ENCODE assay signal across 8 cellular contexts in the genomic region with DNA sequence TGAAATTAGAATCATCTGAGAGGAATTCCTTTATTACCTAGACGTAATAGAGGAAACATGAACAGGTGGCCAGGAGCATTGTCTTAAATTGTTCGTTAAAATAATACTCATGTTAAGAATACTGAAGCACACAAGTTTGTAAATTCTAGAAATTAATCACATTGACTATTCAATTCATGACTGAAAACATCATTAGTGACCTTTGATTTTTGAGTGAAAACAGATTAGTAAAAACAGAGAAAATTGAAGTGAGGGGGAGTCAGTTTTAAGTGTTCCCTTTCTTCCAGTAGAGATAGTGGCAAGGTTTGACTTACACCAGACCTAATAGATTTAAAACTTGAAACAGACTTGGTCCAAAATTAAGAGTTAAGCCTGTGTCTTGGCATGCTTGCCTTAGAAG. TPM values are rescaled to one million over a fixed set of nuclear protein-coding genes. Genes with fewer than 3 reads are reported as not detected.
DNase-seq lines count a peak whose midpoint lies in the region; ATAC-seq and TF ChIP-seq lines count a peak whose summit lies in the region.

No MANE protein-coding gene starts in this region.

- H3K9me3 ChIP-seq in Karpas-422 (ENCODE audit: low read length), result no peaks in the 10 kb centered on the region

- peaks cover 0 to 13% (median 5%) of the 10 kb centered on the region in 3 donors for H3K36me3 Mint-ChIP-seq in naive thymus-derived CD8-positive, alpha-beta T cell

- no peak for TF ChIP-seq CTCF in AG10803 (conservative IDR thresholded peaks at IDR 0.05; ENCODE audit: low read length)
- TF ChIP-seq CTCF in choroid plexus epithelial cell (conservative IDR thresholded peaks at IDR 0.05; ENCODE audit: low read depth, low read length), result no peak

- H3K4me2 ChIP-seq in Karpas-422 (ENCODE audit: low read depth, low read length, poor library complexity, severe bottlenecking), result peak overlapping the region; percentile 95

- peak overlapping the region; percentile 94 for H3K9ac ChIP-seq in Karpas-422 (ENCODE audit: low read length)

- H3K4me3 ChIP-seq in AG10803 (ENCODE audit: low read length), result peak overlapping the region; percentile 86
- peak overlapping the region; percentile 81 for H3K4me3 ChIP-seq in Karpas-422 (ENCODE audit: low read length)
- peak overlapping the region; percentile 76 for H3K4me3 ChIP-seq in choroid plexus epithelial cell (ENCODE audit: low read depth, low read length)

- DNase-seq in AG10803 (ENCODE audit: low read depth), result no peak
- DNase-seq in Karpas-422, result no peak
- no peak for DNase-seq in choroid plexus epithelial cell (ENCODE audit: low read depth)
- no peak for DNase-seq in naive thymus-derived CD8-positive, alpha-beta T cell
- no peak for DNase-seq in DMS53 (lab: John Stamatoyannopoulos, UW)
- DNase-seq in NCI-H2196 treated with DMSO at 0.1 percent for 48 hours (lab: John Stamatoyannopoulos, UW; ENCODE audit: unreplicated experiment), result no peak
- no peak for DNase-seq in RPMI8226
- no peak for DNase-seq in stimulated activated CD4-positive, alpha-beta T cell treated with anti-CD3 and anti-CD28 coated beads, Interleukin-4, amount 100 ng/mL, for 1 hour

- peak overlapping the region in 9 of 10 donors; percentile 89 to 100 (median 98) for H3K27ac Mint-ChIP-seq in naive thymus-derived CD8-positive, alpha-beta T cell

- H3K9me3 Mint-ChIP-seq in naive thymus-derived CD8-positive, alpha-beta T cell, result no peaks in the 10 kb centered on the region

- ATAC-seq in naive thymus-derived CD8-positive, alpha-beta T cell, result no peak

- H3K4me1 Mint-ChIP-seq in naive thymus-derived CD8-positive, alpha-beta T cell, result peaks cover 22 to 77% (median 61%) of the 10 kb centered on the region in 4 donors

- H3K27me3 ChIP-seq in Karpas-422 (ENCODE audit: low read length), result no peaks in the 10 kb centered on the region

- peaks cover 82% of the 10 kb centered on the region for H3K79me2 ChIP-seq in Karpas-422 (ENCODE audit: low read length)

- peaks cover 0 to 2% (median 0%) of the 10 kb centered on the region in 5 donors for H3K27me3 Mint-ChIP-seq in naive thymus-derived CD8-positive, alpha-beta T cell

- no peaks in the 10 kb centered on the region for H3K9me2 ChIP-seq in Karpas-422 (replicated peaks; ENCODE audit: insufficient read depth, low read length)

- peaks cover 59% of the 10 kb centered on the region for H3K4me1 ChIP-seq in Karpas-422 (ENCODE audit: low read length)

- no peak overlapping the region for H2AFZ ChIP-seq in Karpas-422 (ENCODE audit: low read length)

- no peaks in the 10 kb centered on the region for H4K20me1 ChIP-seq in Karpas-422 (ENCODE audit: insufficient read depth, low read depth, low read length)

- H3K4me3 Mint-ChIP-seq in naive thymus-derived CD8-positive, alpha-beta T cell, result peak overlapping the region; percentile 92 to 100 (median 98)

- peaks cover 23% of the 10 kb centered on the region for H3K36me3 ChIP-seq in Karpas-422 (ENCODE audit: insufficient read depth, low read length)

- peak overlapping the region; percentile 89 for H3K27ac ChIP-seq in Karpas-422 (ENCODE audit: low read length)

- POLR2A ChIA-PET in naive thymus-derived CD8-positive, alpha-beta T cell (lab: Charles Lee), result interaction anchor here (0.7 to 5.4 kb wide), 4 partner anchors 9 to 976 kb away, joined by 3 to 82 read pairs (median 4); no protein-coding TSS in a partner anchor

RNA-seq across cellular contexts. Expression of a gene that starts 1.4 kb away (rescaled TPM):
- 30.7 and 49.4 TPM in 2 replicates for total RNA-seq in Karpas-422 (2014; rRNA removed; shearing (Covaris generic); ENCODE audit: low replicate concordance)
- 10 to 100 TPM; 46.1 to 49.6 TPM for total RNA-seq in naive thymus-derived CD8-positive, alpha-beta T cell
- 1 to 10 TPM; 4.8 to 9.4 (median 7.1) TPM for polyA plus RNA-seq in naive thymus-derived CD8-positive, alpha-beta T cell

RNA-seq across cellular contexts. Expression of a gene that starts 4.7 kb away (rescaled TPM):
- total RNA-seq in Karpas-422 (2014; rRNA removed; shearing (Covaris generic); ENCODE audit: low replicate concordance), result 127 and 179 TPM in 2 replicates
- total RNA-seq in naive thymus-derived CD8-positive, alpha-beta T cell, result 100 to 1,000 TPM; 200 TPM
- 100 to 1,000 TPM; 208 to 261 (median 220) TPM for polyA plus RNA-seq in naive thymus-derived CD8-positive, alpha-beta T cell

RNA-seq across cellular contexts. Expression of a gene that starts 42.2 kb away (rescaled TPM):
- 0.76 and 4.1 TPM in 2 replicates for total RNA-seq in Karpas-422 (2014; rRNA removed; shearing (Covaris generic); ENCODE audit: low replicate concordance)
- 1 to 10 TPM; 2.9 to 3.0 TPM for total RNA-seq in naive thymus-derived CD8-positive, alpha-beta T cell
- polyA plus RNA-seq in naive thymus-derived CD8-positive, alpha-beta T cell, result under 1 TPM in 2 of 3 donors, not detected in 1; 0.15 to 0.28 TPM
